ENCODE assay signal across 8 cellular contexts in genomic region chr11:22244986-22245592, GRCh38. TPM values are rescaled to one million over a fixed set of nuclear protein-coding genes. Genes with fewer than 3 reads are reported as not detected.
DNase-seq lines count a peak whose midpoint lies in the region; ATAC-seq and TF ChIP-seq lines count a peak whose summit lies in the region.

No MANE protein-coding gene starts in this region.

- TF ChIP-seq EP300 in Ishikawa (IDR thresholded peaks at IDR 0.05; ENCODE audit: borderline replicate concordance), result no peak

- H4K20me1 ChIP-seq in GM23338 (replicated peaks; ENCODE audit: insufficient read depth), result no peaks in the 10 kb centered on the region

- no peaks in the 10 kb centered on the region for H3K79me2 ChIP-seq in GM23338 (replicated peaks; ENCODE audit: insufficient read depth)

- H3K9me3 Mint-ChIP-seq in GM23338, result no peaks in the 10 kb centered on the region

- no peaks in the 10 kb centered on the region for H3K9me3 ChIP-seq in upper lobe of right lung

- H3K4me1 ChIP-seq in GM23338 (ENCODE audit: insufficient read depth) (0 out of 2 replicates have a peak, but pooled peaks cover 3% of the 10 kb centered on the region), upper lobe of right lung (no peaks in the 10 kb centered on the region)

- peak; percentile 46 for TF ChIP-seq RAD21 in Ishikawa (IDR thresholded peaks at IDR 0.05; ENCODE audit: low read depth)

- H3K4me2 ChIP-seq in GM23338, result no peak overlapping the region

- no peaks in the 10 kb centered on the region for H3K9me2 ChIP-seq in GM23338 (ENCODE audit: insufficient read depth)

- no peaks in the 10 kb centered on the region for H3K27me3 Mint-ChIP-seq in GM23338 (ENCODE audit: insufficient read depth, low read depth, poor library complexity)

- no peak overlapping the region for H3K4me3 ChIP-seq in GM23338
- H3K4me3 ChIP-seq in upper lobe of right lung, result no peak overlapping the region

- H3K27ac Mint-ChIP-seq in GM23338, result no peak overlapping the region

- H3K4me1 Mint-ChIP-seq in GM23338, result peaks cover 10% of the 10 kb centered on the region; the same call in 2 of the 3 replicates

- H2AFZ ChIP-seq in GM23338, result no peak overlapping the region

- H3K36me3 ChIP-seq in GM23338 (ENCODE audit: insufficient read depth) (no peaks in the 10 kb centered on the region), upper lobe of right lung (no peaks in the 10 kb centered on the region)

- DNase-seq in activated naive CD4-positive, alpha-beta T cell treated with Interleukin-2 at 50 U/mL for 16 hours, result peak; percentile 2
- no peak for DNase-seq in activated naive CD4-positive, alpha-beta T cell (lab: John Stamatoyannopoulos, UW)
- DNase-seq in GM23338 (ENCODE audit: low spot score) (peak; percentile 85), SK-N-DZ (ENCODE audit: low spot score) (peak; percentile 60), medulla oblongata (ENCODE audit: extremely low spot score) (peak; percentile 48), upper lobe of right lung (no peak)
- DNase-seq in effector CD4-positive, alpha-beta T cell, result peak; percentile 2

- intact Hi-C loops in upper lobe of right lung (cut with DNase I), result no loop called here

- ATAC-seq in GM23338 (peak; percentile 100), upper lobe of right lung (peak; percentile 92)

- no peak overlapping the region for H3K4me3 Mint-ChIP-seq in GM23338

- H3K36me3 Mint-ChIP-seq in GM23338 (ENCODE audit: low read depth), result no peaks in the 10 kb centered on the region

- TF ChIP-seq CTCF in GM23338 (conservative IDR thresholded peaks at IDR 0.05; ENCODE audit: low read depth in 2 of 2) (peak; percentile 65 to 72), upper lobe of right lung (IDR thresholded peaks at IDR 0.05) (peak; percentile 63)

- H3F3A ChIP-seq in GM23338 (replicated peaks; ENCODE audit: low read depth), result no peaks in the 10 kb centered on the region

- no peak overlapping the region for H3K27ac ChIP-seq in GM23338 (ENCODE audit: low read depth)
- no peak overlapping the region for H3K27ac ChIP-seq in upper lobe of right lung

- no peaks in the 10 kb centered on the region for H3K27me3 ChIP-seq in GM23338 (ENCODE audit: insufficient read depth)
- no peaks in the 10 kb centered on the region for H3K27me3 ChIP-seq in upper lobe of right lung

TF ChIP-seq in GM23338, 12 proteins besides CTCF, POLR2A, EP300 and RAD21:
- TF ChIP-seq ZNF331 (CRISPR knock-in tag; IDR thresholded peaks at IDR 0.05; ENCODE audit: low read depth) (no peak), NANOG (IDR thresholded peaks at IDR 0.05; ENCODE audit: borderline replicate concordance) (no peak), ETS1 (IDR thresholded peaks at IDR 0.05) (no peak), ZNF114 (CRISPR knock-in tag; IDR thresholded peaks at IDR 0.05) (no peak), STAT1 (IDR thresholded peaks at IDR 0.05; ENCODE audit: unreplicated experiment) (no peak), EZH2 (IDR thresholded peaks at IDR 0.05; ENCODE audit: low read depth, unreplicated experiment) (no peak), JUNB (IDR thresholded peaks at IDR 0.05; ENCODE audit: unreplicated experiment) (no peak), REST (IDR thresholded peaks at IDR 0.05; ENCODE audit: unreplicated experiment) (no peak), CREB1 (CRISPR knock-in tag; IDR thresholded peaks at IDR 0.05; ENCODE audit: low read depth) (no peak)

TF ChIP-seq in Ishikawa, 13 proteins besides CTCF, POLR2A, EP300 and RAD21:
- TF ChIP-seq YY1 (IDR thresholded peaks at IDR 0.05; ENCODE audit: low read depth) (no peak), TAF1 (IDR thresholded peaks at IDR 0.05; ENCODE audit: low read depth) (no peak), FOXM1 (IDR thresholded peaks at IDR 0.05; ENCODE audit: borderline replicate concordance, low read depth) (no peak), CREB1 (IDR thresholded peaks at IDR 0.05; ENCODE audit: low read depth) (no peak), TCF12 (IDR thresholded peaks at IDR 0.05; ENCODE audit: low read depth) (no peak), EGR1 (IDR thresholded peaks at IDR 0.05) (no peak), TEAD4 (IDR thresholded peaks at IDR 0.05) (no peak), ZBTB7A (IDR thresholded peaks at IDR 0.05; ENCODE audit: low read depth) (no peak), CEBPB (IDR thresholded peaks at IDR 0.05) (no peak), REST (IDR thresholded peaks at IDR 0.05; ENCODE audit: low read depth) (no peak), NFIC (IDR thresholded peaks at IDR 0.05) (no peak)
- TF ChIP-seq, protein P1, sequence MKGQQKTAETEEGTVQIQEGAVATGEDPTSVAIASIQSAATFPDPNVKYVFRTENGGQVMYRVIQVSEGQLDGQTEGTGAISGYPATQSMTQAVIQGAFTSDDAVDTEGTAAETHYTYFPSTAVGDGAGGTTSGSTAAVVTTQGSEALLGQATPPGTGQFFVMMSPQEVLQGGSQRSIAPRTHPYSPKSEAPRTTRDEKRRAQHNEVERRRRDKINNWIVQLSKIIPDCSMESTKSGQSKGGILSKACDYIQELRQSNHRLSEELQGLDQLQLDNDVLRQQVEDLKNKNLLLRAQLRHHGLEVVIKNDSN (IDR thresholded peaks at IDR 0.05), result no peak
- TF ChIP-seq, protein P2, sequence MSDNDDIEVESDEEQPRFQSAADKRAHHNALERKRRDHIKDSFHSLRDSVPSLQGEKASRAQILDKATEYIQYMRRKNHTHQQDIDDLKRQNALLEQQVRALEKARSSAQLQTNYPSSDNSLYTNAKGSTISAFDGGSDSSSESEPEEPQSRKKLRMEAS (IDR thresholded peaks at IDR 0.05), result no peak
TF ChIP-seq in Ishikawa: peak in this region for 0.

RNA-seq across cellular contexts. Expression of gene ANO5, which starts 52.2 kb away (rescaled TPM):
- total RNA-seq in GM23338 (2014; rRNA removed; shearing (Covaris generic)), result 6.8 and 8.3 TPM in 2 replicates
- polyA plus RNA-seq in GM23338 (2016; fragmentation: Nextera tagmentation; extraction: Ambion mirVana), result 1.7 and 1.8 TPM in 2 replicates
- polyA plus RNA-seq in SK-N-DZ (2014; cell fraction: cytosol; rRNA removed), result 11.6 and 12.9 TPM in 2 replicates
- 14.1 and 14.8 TPM in 2 replicates for polyA plus RNA-seq in SK-N-DZ (2014; cell fraction: nucleus; rRNA removed)
- total RNA-seq in upper lobe of right lung, result 5.9 TPM

Comparison
In these comparisons a context has a peak if more than half of its experiments do, and no peak if none do; other contexts are left out.
1. DNase-seq: peak in activated naive CD4-positive, alpha-beta T cell treated with Interleukin-2 at 50 U/mL for 16 hours (single experiment), GM23338 (single experiment), SK-N-DZ (single experiment), effector CD4-positive, alpha-beta T cell (single experiment) and medulla oblongata (single experiment); none in activated naive CD4-positive, alpha-beta T cell (0 of 4) and upper lobe of right lung (single experiment).